20 cellular contexts compared by ENCODE assay signal in genomic region chr3:12312010-12312409, GRCh38. TPM values are rescaled to one million over a fixed set of nuclear protein-coding genes. Genes with fewer than 3 reads are reported as not detected.
DNase-seq lines count a peak whose midpoint lies in the region; TF ChIP-seq lines count a peak whose summit lies in the region.
"Had no signal": no experiment of that assay in that cellular context is flagged by ENCODE, and none has a peak within 500 bp of the region (broad histone marks: within the 10 kb centered on the region; RNA-seq: fewer than 3 reads in every experiment).

No MANE protein-coding gene starts in this region.

- no peak overlapping the region for H3K18ac ChIP-seq in mesenchymal stem cell (ENCODE audit: low read depth in 1 of 2, low read length in 2 of 2)

- H3K4me1 ChIP-seq in GM23248 (ENCODE audit: insufficient read depth), result peaks cover 24% of the 10 kb centered on the region
- H3K4me1 ChIP-seq in PC-9 (replicated peaks; ENCODE audit: insufficient read depth), result peaks cover 41% of the 10 kb centered on the region
- peaks cover 5% of the 10 kb centered on the region for H3K4me1 ChIP-seq in mesenchymal stem cell (ENCODE audit: control insufficient read depth, insufficient read depth, low read depth, low read length)
- H3K4me1 ChIP-seq: parathyroid adenoma, testis, uterus had no signal

- no TSS peak for BruUV-seq in PC-9 (replicated peaks; lab: Mats Ljungman, UMichigan)

- H2AK5ac ChIP-seq in mesenchymal stem cell (ENCODE audit: low read length, severe bottlenecking), result no peak overlapping the region

- no peak overlapping the region for H3K14ac ChIP-seq in mesenchymal stem cell (ENCODE audit: low read length in 2 of 2)

- H2BK12ac ChIP-seq in mesenchymal stem cell (ENCODE audit: low read length in 2 of 2), result no peak overlapping the region

- no peak overlapping the region for H4K91ac ChIP-seq in mesenchymal stem cell (ENCODE audit: low read length)

- H3K9ac ChIP-seq in GM23248, result no peak overlapping the region
- H3K9ac ChIP-seq in mesenchymal stem cell (ENCODE audit: low read length), result peak overlapping the region; percentile 2
- H3K9ac ChIP-seq: parathyroid adenoma had no signal

- CTCF ChIA-PET in PC-9 (lab: Charles Lee), result no interaction called here

- H3K9me2 ChIP-seq in GM23248 (ENCODE audit: insufficient read depth) (no peaks in the 10 kb centered on the region), PC-9 (ENCODE audit: insufficient read depth) (no peaks in the 10 kb centered on the region)

- H3K27ac ChIP-seq in GM23248, result no peak overlapping the region
- H3K27ac ChIP-seq in PC-9, result peak overlapping the region; percentile 46
- no peak overlapping the region for H3K27ac ChIP-seq in mesenchymal stem cell (ENCODE audit: low read length, poor library complexity, severe bottlenecking)
- H3K27ac ChIP-seq: heart left ventricle, parathyroid adenoma, testis, uterus had no signal

- peak; percentile 11 for DNase-seq in GM23248
- DNase-seq in PC-9, result no peak
- peak; percentile 29 for DNase-seq in amniotic epithelial cell (ENCODE audit: low read depth)
- DNase-seq in mesenchymal stem cell, result no peak
- no peak for DNase-seq in stimulated activated naive CD4-positive, alpha-beta T cell treated with Interleukin-2 at 50 U/mL for 16 hours (lab: John Stamatoyannopoulos, UW)
- no peak for DNase-seq in stimulated activated CD4-positive, alpha-beta T cell treated with anti-CD3 and anti-CD28 coated beads, Interleukin-15, amount 100 ng/mL, for 24 hours
- DNase-seq in NCI-H128 (lab: John Stamatoyannopoulos, UW; ENCODE audit: unreplicated experiment), result no peak
- DNase-seq: activated CD4-positive, alpha-beta T cell treated with anti-CD3 and anti-CD28 coated beads, Interleukin-2, amount 10 ng/mL, durations not matched to agents 7 days and 5 days; activated CD8-positive, alpha-beta memory T cell treated with anti-CD3 and anti-CD28 coated beads, Interleukin-2, amount 10 ng/mL, durations not matched to agents 7 days and 5 days; heart left ventricle; Kasumi-1; kidney glomerular epithelial cell; MV-4-11; NCI-H1694; right cardiac atrium; stimulated activated CD4-positive, alpha-beta T cell treated with anti-CD3 and anti-CD28 coated beads, Interleukin-12 subunit alpha, Interleukin-12 subunit beta, amount 100 ng/mL, for 4 hours; stimulated activated CD4-positive, alpha-beta T cell treated with anti-CD3 and anti-CD28 coated beads, Interleukin-4, amount 100 ng/mL, for 24 hours; testis; uterus had no signal

- H3F3A ChIP-seq in GM23248 (ENCODE audit: insufficient read depth) (peaks cover 19% of the 10 kb centered on the region), PC-9 (ENCODE audit: insufficient read depth, low read depth) (peaks cover 68% of the 10 kb centered on the region)

- no peaks in the 10 kb centered on the region for H3K36me3 ChIP-seq in GM23248 (ENCODE audit: low read depth)
- H3K36me3 ChIP-seq in PC-9 (ENCODE audit: low read depth), result peaks cover 71% of the 10 kb centered on the region
- H3K36me3 ChIP-seq in mesenchymal stem cell (ENCODE audit: control insufficient read depth in 1 of 2, insufficient read depth in 2 of 2, low read depth in 1 of 2, low read length in 2 of 2), result peaks cover 0 to 20% of the 10 kb centered on the region in 2 experiments
- H3K36me3 ChIP-seq: heart left ventricle, uterus had no signal

- POLR2A ChIA-PET in PC-9 (lab: Charles Lee; ENCODE audit: unreplicated experiment), result interaction anchor here (0.6 kb wide), 1 partner anchor 21 kb away, joined by 6 read pairs; no protein-coding TSS in a partner anchor

- H3K9me3 ChIP-seq in GM23248 (ENCODE audit: low read depth), result no peaks in the 10 kb centered on the region
- H3K9me3 ChIP-seq in PC-9 (ENCODE audit: insufficient read depth, low read depth), result peaks cover 12% of the 10 kb centered on the region
- no peaks in the 10 kb centered on the region for H3K9me3 ChIP-seq in mesenchymal stem cell (ENCODE audit: control insufficient read depth, low read length)
- H3K9me3 ChIP-seq: heart left ventricle, testis, uterus had no signal

- in situ Hi-C loops in GM23248 (cut with MboI), result no loop called here

- H3K4me3 ChIP-seq in GM23248, result no peak overlapping the region
- H3K4me3 ChIP-seq in PC-9, result no peak overlapping the region
- H3K4me3 ChIP-seq in mesenchymal stem cell (ENCODE audit: insufficient read depth in 1 of 2, low read depth in 1 of 2, low read length in 2 of 2), result no peak overlapping the region
- H3K4me3 ChIP-seq: heart left ventricle, testis, uterus had no signal

- no peak overlapping the region for H3K4me2 ChIP-seq in GM23248 (ENCODE audit: unreplicated experiment)
- H3K4me2 ChIP-seq in PC-9, result 0 out of 2 replicates have a peak overlapping the region, but pooled peaks have one; percentile 9
- no peak overlapping the region for H3K4me2 ChIP-seq in mesenchymal stem cell (ENCODE audit: low read length, poor library complexity, severe bottlenecking)

- H3K79me2 ChIP-seq in GM23248 (ENCODE audit: insufficient read depth) (no peaks in the 10 kb centered on the region), PC-9 (ENCODE audit: low read depth) (peaks cover 94% of the 10 kb centered on the region)
- H3K79me2 ChIP-seq: parathyroid adenoma had no signal

- H2BK15ac ChIP-seq in mesenchymal stem cell (ENCODE audit: low read depth, poor library complexity, severe bottlenecking), result no peak overlapping the region

- no peak overlapping the region for H3K23ac ChIP-seq in mesenchymal stem cell (ENCODE audit: low read length in 2 of 2)

- H2BK120ac ChIP-seq in mesenchymal stem cell (ENCODE audit: low read depth, low read length), result no peak overlapping the region

- peaks cover 11% of the 10 kb centered on the region for H3K79me1 ChIP-seq in mesenchymal stem cell (replicated peaks; ENCODE audit: low read length, poor library complexity, severe bottlenecking)

- H3K27me3 ChIP-seq in GM23248 (replicated peaks; ENCODE audit: insufficient read depth) (no peaks in the 10 kb centered on the region), PC-9 (ENCODE audit: insufficient read depth, low read depth) (no peaks in the 10 kb centered on the region), mesenchymal stem cell (ENCODE audit: control insufficient read depth in 1 of 2, insufficient read depth in 1 of 2, low read length in 2 of 2) (no peaks in the 10 kb centered on the region)
- H3K27me3 ChIP-seq: heart left ventricle, testis, uterus had no signal

- no peak overlapping the region for H3K4ac ChIP-seq in mesenchymal stem cell (ENCODE audit: low read depth in 1 of 2, low read length in 2 of 2)

- WGBS in GM23248 (ENCODE audit: low coverage in 1 of 2, low lambda C conversion rate in 2 of 2, missing lambda C conversion rate in 2 of 2), 2 experiments, result 94 to 98% methylated on average over 1 of the region's 1 CpG
- 100% methylated on average over 1 of the region's 1 CpG for WGBS in mesenchymal stem cell

- no peak for TF ChIP-seq CTCF in PC-9 (conservative IDR thresholded peaks at IDR 0.05)

- no peak overlapping the region for H2BK5ac ChIP-seq in mesenchymal stem cell (ENCODE audit: low read depth, low read length, poor library complexity, severe bottlenecking)

- intact Hi-C loops in PC-9 (cut with micrococcal nuclease; ENCODE audit: unreplicated experiment), result no loop called here

- H4K8ac ChIP-seq in mesenchymal stem cell (ENCODE audit: low read length), result no peak overlapping the region

- H2AFZ ChIP-seq in GM23248, result no peak overlapping the region
- H2AFZ ChIP-seq in PC-9, result no peak overlapping the region
- no peak overlapping the region for H2AFZ ChIP-seq in mesenchymal stem cell (ENCODE audit: low read depth, low read length)
- H2AFZ ChIP-seq: parathyroid adenoma had no signal

- H4K20me1 ChIP-seq in GM23248 (ENCODE audit: insufficient read depth), result no peaks in the 10 kb centered on the region
- peaks cover 10% of the 10 kb centered on the region; the same call in 1 of the 2 replicates for H4K20me1 ChIP-seq in PC-9 (ENCODE audit: insufficient read depth)

RNA-seq across cellular contexts. Expression of gene PPARG, which starts 23.1 kb away (rescaled TPM):
- 0.76 TPM in 1 of 2 replicates, not detected in the other for total RNA-seq in GM23248 (2014; rRNA removed; shearing (Covaris generic))
- 0.49 and 0.79 TPM in 2 replicates for polyA plus RNA-seq in GM23248 (2016; fragmentation: Nextera tagmentation; extraction: Ambion mirVana)
- 60.2 and 61.5 TPM in 2 replicates for total RNA-seq in PC-9 (2021)
- polyA plus RNA-seq in mesenchymal stem cell (2013, experiment 1 of 2), result 10.3 TPM
- 9.9 TPM for polyA plus RNA-seq in mesenchymal stem cell (2013, experiment 2 of 2)

Comparison
In these comparisons a context has a peak if more than half of its experiments do, and no peak if none do; other contexts are left out.
1. DNase-seq: peak in GM23248 (single experiment) and amniotic epithelial cell (single experiment); none in PC-9 (0 of 2), mesenchymal stem cell (single experiment), stimulated activated naive CD4-positive, alpha-beta T cell treated with Interleukin-2 at 50 U/mL for 16 hours (single experiment), stimulated activated CD4-positive, alpha-beta T cell treated with anti-CD3 and anti-CD28 coated beads, Interleukin-15, amount 100 ng/mL, for 24 hours (single experiment) and NCI-H128 (single experiment).
2. RNA of gene PPARG, which starts 23.1 kb away (total RNA-seq): 60.2 to 61.5 TPM in PC-9; 0.76 TPM in GM23248; every median in the first group is over 10 times any median in the second.